Comparison of ENCODE assay signal across 19 cellular contexts in genomic region chr17:77512062-77512946, GRCh38.
"Had no signal": no experiment of that assay in that cellular context is flagged by ENCODE, and none has a peak within 500 bp of the region (broad histone marks: within the 10 kb centered on the region; RNA-seq: fewer than 3 reads in every experiment).

No MANE protein-coding gene starts in this region.

- H3K27ac Mint-ChIP-seq: naive thymus-derived CD4-positive, alpha-beta T cell; stimulated activated memory B cell treated with anti-CD40 and anti-IgM and Interleukin-4, amounts not matched to agents 10 μg/mL and 1 μg/mL and 100 μg/mL, for 72 hours had no signal

- H3K4me3 Mint-ChIP-seq: naive thymus-derived CD4-positive, alpha-beta T cell; stimulated activated memory B cell treated with anti-CD40 and anti-IgM and Interleukin-4, amounts not matched to agents 10 μg/mL and 1 μg/mL and 100 μg/mL, for 72 hours had no signal

- H3K4me1 ChIP-seq: ascending aorta, breast epithelium, pancreas, tibial nerve, vagina had no signal

- H3K36me3 Mint-ChIP-seq: stimulated activated memory B cell treated with anti-CD40 and anti-IgM and Interleukin-4, amounts not matched to agents 10 μg/mL and 1 μg/mL and 100 μg/mL, for 72 hours had no signal

- H3K27me3 ChIP-seq: ascending aorta, breast epithelium, esophagus muscularis mucosa, hepatocyte, pancreas, tibial nerve, vagina had no signal

- ATAC-seq: left lobe of liver; mucosa of descending colon; naive thymus-derived CD4-positive, alpha-beta T cell; pancreas; stimulated activated memory B cell treated with anti-CD40 and anti-IgM and Interleukin-4, amounts not matched to agents 10 μg/mL and 1 μg/mL and 100 μg/mL, for 72 hours had no signal

- H3K9me3 ChIP-seq: breast epithelium, mucosa of descending colon, vagina had no signal

- H3K4me1 Mint-ChIP-seq: stimulated activated memory B cell treated with anti-CD40 and anti-IgM and Interleukin-4, amounts not matched to agents 10 μg/mL and 1 μg/mL and 100 μg/mL, for 72 hours had no signal

- H3K27me3 Mint-ChIP-seq: stimulated activated memory B cell treated with anti-CD40 and anti-IgM and Interleukin-4, amounts not matched to agents 10 μg/mL and 1 μg/mL and 100 μg/mL, for 72 hours had no signal

- H3K4me3 ChIP-seq: ascending aorta, breast epithelium, esophagus muscularis mucosa, hepatocyte, mucosa of descending colon, pancreas, tibial nerve, vagina had no signal

- H3K36me3 ChIP-seq: ascending aorta, breast epithelium, esophagus muscularis mucosa, pancreas, tibial nerve, vagina had no signal

- FAIRE-seq: endometrium, keratinocyte, pancreas, TTC549 had no signal

- H3K27ac ChIP-seq: ascending aorta, breast epithelium, esophagus muscularis mucosa, hepatocyte, pancreas, tibial nerve, vagina had no signal

- DNase-seq: activated CD4-positive, alpha-beta T cell treated with anti-CD3 and anti-CD28 coated beads, Interleukin-2, amount 50 U/mL, for 1 hour; activated CD4-positive, CD25-positive, alpha-beta regulatory T cell; activated gamma-delta T cell treated with Interleukin-2 at 50 U/mL for 16 hours; activated T-cell treated with anti-CD3 and anti-CD28 coated beads, Interleukin-2, amount 50 U/mL, for 1 hour; mucosa of descending colon; naive thymus-derived CD4-positive, alpha-beta T cell; stimulated activated CD4-positive, alpha-beta T cell treated with anti-CD3 and anti-CD28 coated beads, Interleukin-2, amount 100 ng/mL, for 48 hours had no signal
